Comparison of ENCODE assay signal across 1 cellular context in the genomic region with DNA sequence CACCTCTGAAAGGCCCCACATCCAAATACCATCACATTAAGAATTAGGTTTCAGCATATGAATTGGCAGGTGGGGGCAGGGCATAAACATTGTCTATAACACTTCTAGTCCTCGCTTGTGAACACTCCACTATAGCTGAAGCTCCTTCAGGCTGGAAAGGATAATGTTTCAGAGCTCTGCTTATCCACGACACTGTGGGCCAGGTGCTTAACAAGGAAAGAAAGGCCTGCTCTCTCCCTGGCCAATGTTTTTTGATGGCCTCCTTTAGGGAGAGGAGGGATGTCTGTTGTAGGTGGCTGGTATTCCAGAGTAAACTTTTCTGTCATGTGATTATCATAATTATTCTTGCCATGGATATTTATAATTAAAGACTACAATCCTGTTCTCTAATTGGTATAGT.
TF ChIP-seq lines count a peak whose summit lies in the region.

No MANE protein-coding gene starts in this region.

TF ChIP-seq in WTC11, 78 proteins besides CTCF, POLR2A, EP300 and RAD21 (continued from another document):
- TF ChIP-seq, protein P1, sequence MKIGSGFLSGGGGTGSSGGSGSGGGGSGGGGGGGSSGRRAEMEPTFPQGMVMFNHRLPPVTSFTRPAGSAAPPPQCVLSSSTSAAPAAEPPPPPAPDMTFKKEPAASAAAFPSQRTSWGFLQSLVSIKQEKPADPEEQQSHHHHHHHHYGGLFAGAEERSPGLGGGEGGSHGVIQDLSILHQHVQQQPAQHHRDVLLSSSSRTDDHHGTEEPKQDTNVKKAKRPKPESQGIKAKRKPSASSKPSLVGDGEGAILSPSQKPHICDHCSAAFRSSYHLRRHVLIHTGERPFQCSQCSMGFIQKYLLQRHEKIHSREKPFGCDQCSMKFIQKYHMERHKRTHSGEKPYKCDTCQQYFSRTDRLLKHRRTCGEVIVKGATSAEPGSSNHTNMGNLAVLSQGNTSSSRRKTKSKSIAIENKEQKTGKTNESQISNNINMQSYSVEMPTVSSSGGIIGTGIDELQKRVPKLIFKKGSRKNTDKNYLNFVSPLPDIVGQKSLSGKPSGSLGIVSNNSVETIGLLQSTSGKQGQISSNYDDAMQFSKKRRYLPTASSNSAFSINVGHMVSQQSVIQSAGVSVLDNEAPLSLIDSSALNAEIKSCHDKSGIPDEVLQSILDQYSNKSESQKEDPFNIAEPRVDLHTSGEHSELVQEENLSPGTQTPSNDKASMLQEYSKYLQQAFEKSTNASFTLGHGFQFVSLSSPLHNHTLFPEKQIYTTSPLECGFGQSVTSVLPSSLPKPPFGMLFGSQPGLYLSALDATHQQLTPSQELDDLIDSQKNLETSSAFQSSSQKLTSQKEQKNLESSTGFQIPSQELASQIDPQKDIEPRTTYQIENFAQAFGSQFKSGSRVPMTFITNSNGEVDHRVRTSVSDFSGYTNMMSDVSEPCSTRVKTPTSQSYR (CRISPR knock-in tag; IDR thresholded peaks at IDR 0.05): no peak
- no peak for TF ChIP-seq SP1 (CRISPR knock-in tag; conservative IDR thresholded peaks at IDR 0.05)
- TF ChIP-seq FOXK1 (CRISPR knock-in tag; IDR thresholded peaks at IDR 0.05): no peak
- no peak for TF ChIP-seq HMGA2 (CRISPR knock-in tag; IDR thresholded peaks at IDR 0.05)
- TF ChIP-seq ZNF396 (CRISPR knock-in tag; IDR thresholded peaks at IDR 0.05; ENCODE audit: borderline replicate concordance): no peak
- TF ChIP-seq NFE2L1 (CRISPR knock-in tag; IDR thresholded peaks at IDR 0.05): no peak
